In the genomic region with DNA sequence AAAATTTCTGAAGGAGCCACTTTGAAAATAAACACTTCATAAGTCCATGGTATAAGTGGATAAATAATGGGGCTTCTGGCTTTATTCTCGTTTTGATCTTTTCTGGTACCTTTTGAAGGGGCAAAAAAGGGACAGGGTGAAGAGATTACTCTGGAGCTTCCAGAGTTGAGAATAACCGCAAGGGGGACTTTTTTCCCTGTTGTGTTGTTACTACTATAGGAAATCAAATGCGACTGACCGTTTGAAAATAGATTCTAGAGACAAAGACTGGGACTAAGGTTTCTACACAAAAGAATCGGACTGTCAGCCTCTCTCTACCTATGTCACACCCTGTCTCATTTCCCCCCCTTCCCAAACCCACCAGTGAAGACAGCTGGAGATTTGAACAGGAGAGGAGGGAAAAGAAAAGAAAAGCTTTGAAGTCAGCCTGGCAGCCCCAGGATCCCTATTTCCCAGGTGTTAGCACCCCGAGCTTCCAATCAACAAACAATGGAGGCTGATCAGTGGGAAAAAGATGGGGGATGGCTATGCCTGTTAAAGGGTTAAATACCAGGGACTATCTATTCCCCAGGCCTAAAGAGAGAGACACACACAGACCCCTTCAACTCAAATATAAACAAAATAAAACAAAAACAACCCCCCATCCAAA, we compare ENCODE assay signal across 18 cellular contexts. TPM values are rescaled to one million over a fixed set of nuclear protein-coding genes. Genes with fewer than 3 reads are reported as not detected.
DNase-seq lines count a peak whose midpoint lies in the region; ATAC-seq and TF ChIP-seq lines count a peak whose summit lies in the region.
"Had no signal": no experiment of that assay in that cellular context is flagged by ENCODE, and none has a peak within 500 bp of the region (broad histone marks: within the 10 kb centered on the region; RNA-seq: fewer than 3 reads in every experiment).

No MANE protein-coding gene starts in this region.

- peak overlapping the region; percentile 86 for H3K4me2 ChIP-seq in fibroblast of lung (ENCODE audit: extremely low read depth, insufficient read depth, low read length)

- POLR2A ChIA-PET in AG04449 (lab: Yijun Ruan, JAX) = interaction anchor here (0.7 to 2.3 kb wide), 5 partner anchors 10 to 23 kb away, joined by 3 to 17 read pairs (median 4); no protein-coding TSS in a partner anchor
- POLR2A ChIA-PET in A673 (lab: Charles Lee; ENCODE audit: low non-redundant PET) = no interaction called here

- H3K4me1 ChIP-seq in Peyer's patch (peaks cover 0 to 60% (median 2%) of the 10 kb centered on the region in 4 donors), fibroblast of lung (ENCODE audit: control insufficient read depth, extremely low read depth, insufficient read depth, low read length) (peaks cover 39% of the 10 kb centered on the region), psoas muscle (no peaks in the 10 kb centered on the region), A673 (ENCODE audit: insufficient read depth, low read length, poor library complexity, severe bottlenecking) (peaks cover 66% of the 10 kb centered on the region)
- H3K4me1 ChIP-seq: prostate gland had no signal

- H3K27me3 ChIP-seq in Peyer's patch (no peaks in the 10 kb centered on the region), fibroblast of lung (ENCODE audit: control insufficient read depth, insufficient read depth, low read length) (no peaks in the 10 kb centered on the region), psoas muscle (ENCODE audit: insufficient read depth in 3 of 3, low read length in 2 of 3) (peaks cover 4 to 66% (median 15%) of the 10 kb centered on the region in 3 donors), A673 (replicated peaks; ENCODE audit: insufficient read depth, low read depth, low read length, poor library complexity) (no peaks in the 10 kb centered on the region)

- ATAC-seq in psoas muscle (no peak), left lobe of liver (no peak), GM18867 (IDR thresholded peaks at IDR 0.05; ENCODE audit: unreplicated experiment) (no peak)
- ATAC-seq: mucosa of descending colon had no signal

- H3K9me3 ChIP-seq in Peyer's patch = no peaks in the 10 kb centered on the region
- no peaks in the 10 kb centered on the region for H3K9me3 ChIP-seq in fibroblast of lung (ENCODE audit: control insufficient read depth, insufficient read depth, low read depth, low read length)
- H3K9me3 ChIP-seq in psoas muscle = no peaks in the 10 kb centered on the region
- H3K9me3 ChIP-seq in A673 (ENCODE audit: low read depth, low read length, poor library complexity, severe bottlenecking) = no peaks in the 10 kb centered on the region
- H3K9me3 ChIP-seq: Caco-2, mucosa of descending colon, prostate gland had no signal

- peak overlapping the region; percentile 54 to 92 (median 67) for H3K27ac ChIP-seq in Peyer's patch
- peak overlapping the region; percentile 98 for H3K27ac ChIP-seq in fibroblast of lung (ENCODE audit: insufficient read depth, low read length)
- peak overlapping the region; percentile 14 for H3K27ac ChIP-seq in psoas muscle
- no peak overlapping the region for H3K27ac ChIP-seq in A673 (ENCODE audit: low read depth, low read length, poor library complexity, severe bottlenecking)
- H3K27ac ChIP-seq: prostate gland had no signal

- H4K20me1 ChIP-seq in fibroblast of lung (ENCODE audit: control insufficient read depth, extremely low read depth, insufficient read depth, low read length) = no peaks in the 10 kb centered on the region

- peaks cover 0 to 12% (median 0%) of the 10 kb centered on the region in 3 donors for H3K36me3 ChIP-seq in Peyer's patch
- peaks cover 10% of the 10 kb centered on the region for H3K36me3 ChIP-seq in fibroblast of lung (ENCODE audit: control insufficient read depth, insufficient read depth, low read length)
- H3K36me3 ChIP-seq in psoas muscle (ENCODE audit: insufficient read depth in 1 of 2, low read depth in 1 of 2) = no peaks in the 10 kb centered on the region
- H3K36me3 ChIP-seq in A673 (ENCODE audit: insufficient read depth, low read length, poor library complexity, severe bottlenecking) = no peaks in the 10 kb centered on the region
- H3K36me3 ChIP-seq: prostate gland had no signal

- intact Hi-C loops in psoas muscle (cut with DNase I) = no loop called here
- intact Hi-C loops in A673 (cut with micrococcal nuclease; ENCODE audit: unreplicated experiment) = no loop called here

- no TSS peak for BruUV-seq in A673 (replicated peaks; lab: Mats Ljungman, UMichigan)

- DNase-seq in AG04449 (ENCODE audit: low read depth, low spot score) = no peak
- DNase-seq in Peyer's patch = no peak
- peak; percentile 39 to 63 for DNase-seq in fibroblast of lung (ENCODE audit: low read depth in 2 of 2)
- DNase-seq in psoas muscle = no peak
- DNase-seq in central memory CD4-positive, alpha-beta T cell = no peak
- DNase-seq in left lobe of liver (ENCODE audit: low spot score) = no peak
- no peak for DNase-seq in A673 (ENCODE audit: low spot score)
- DNase-seq: activated CD4-positive, alpha-beta T cell treated with anti-CD3 and anti-CD28 coated beads, Interleukin-2, amount 50 U/mL, for 48 hours; amniotic stem cell; Caco-2; foreskin fibroblast; GF-D8; NCI-H1048 had no signal

- H3K9ac ChIP-seq in fibroblast of lung (ENCODE audit: insufficient read depth, low read length) = peak overlapping the region; percentile 68

- CTCF ChIA-PET in AG04449 (lab: Yijun Ruan, JAX) = interaction anchor here (0.7 to 3.5 kb wide), 7 partner anchors 10 to 234 kb away, joined by 3 to 22 read pairs (median 6); no protein-coding TSS in a partner anchor
- CTCF ChIA-PET in A673 (lab: Charles Lee) = interaction anchor here (0.6 kb wide), 1 partner anchor 9 kb away, joined by 3 read pairs; no protein-coding TSS in a partner anchor

- no peak for TF ChIP-seq POLR2A in Peyer's patch (IDR thresholded peaks at IDR 0.05)

- H3K79me2 ChIP-seq in fibroblast of lung (ENCODE audit: control insufficient read depth, insufficient read depth, low read length) = peaks cover 100% of the 10 kb centered on the region

- no peak overlapping the region for H2AFZ ChIP-seq in fibroblast of lung (ENCODE audit: low read length)

- TF ChIP-seq CTCF in AG04449 (IDR thresholded peaks at IDR 0.05; ENCODE audit: insufficient read depth, low read length, missing control alignments) = no peak
- TF ChIP-seq CTCF in Peyer's patch (IDR thresholded peaks at IDR 0.05) = peak in 1 of 6 experiments; percentile 8
- peak in 1 of 2 donors; percentile 21 for TF ChIP-seq CTCF in fibroblast of lung (conservative IDR thresholded peaks at IDR 0.05 in 1 of 2, IDR thresholded peaks at IDR 0.05 in 1 of 2; ENCODE audit: low read depth in 1 of 2, low read length in 2 of 2)
- TF ChIP-seq CTCF in psoas muscle (IDR thresholded peaks at IDR 0.05) = no peak
- no peak for TF ChIP-seq CTCF in A673 (conservative IDR thresholded peaks at IDR 0.05; ENCODE audit: low read depth, low read length)

- 54 to 64% (median 57%) methylated on average over 6 of the region's 6 CpGs for WGBS in psoas muscle, 3 donors

- H3K4me3 ChIP-seq in AG04449 (ENCODE audit: low read depth, low read length) = peak overlapping the region; percentile 54
- H3K4me3 ChIP-seq in Peyer's patch = peak overlapping the region in 1 of 4 donors; percentile 34
- peak overlapping the region; percentile 44 to 98 (median 64) for H3K4me3 ChIP-seq in fibroblast of lung (replicated peaks in 1 of 4; ENCODE audit: control extremely low read depth in 1 of 4, insufficient read depth in 1 of 4, low read depth in 3 of 4, low read length in 4 of 4)
- H3K4me3 ChIP-seq in psoas muscle = peak overlapping the region; percentile 19
- no peak overlapping the region for H3K4me3 ChIP-seq in A673 (ENCODE audit: low read depth, low read length, poor library complexity, severe bottlenecking)
- H3K4me3 ChIP-seq: mucosa of descending colon, prostate gland had no signal

RNA-seq across cellular contexts. Expression of gene HOXB4, which starts 8.3 kb away (rescaled TPM):
- total RNA-seq in Peyer's patch (1 to 10 TPM; 1.8 to 6.6 (median 5.1) TPM), fibroblast of lung (6.2 and 8.9 TPM in 2 replicates), psoas muscle (1 to 10 TPM in 2 of 4 donors, under 1 TPM in 2; 0.80 to 4.0 (median 1.3) TPM), left lobe of liver (1.1 TPM), A673 (2021) (9.7 and 11.9 TPM in 2 replicates)
- polyA plus RNA-seq in fibroblast of lung (3.4 and 3.8 TPM in 2 replicates), psoas muscle (under 1 TPM; 0.38 to 0.89 (median 0.55) TPM)
- polyA plus RNA-seq in fibroblast of lung (2012) = 4.5 and 5.6 TPM in 2 replicates
- 3.8 and 5.0 TPM in 2 replicates for polyA minus RNA-seq in fibroblast of lung (ENCODE audit: low replicate concordance)

RNA-seq across cellular contexts. Expression of gene HOXB3, which starts 20.2 kb away (rescaled TPM):
- total RNA-seq in Peyer's patch (10 to 100 TPM; 37.0 to 89.3 (median 65.4) TPM), fibroblast of lung (15.7 and 28.6 TPM in 2 replicates), psoas muscle (1 to 10 TPM; 1.5 to 8.8 (median 1.9) TPM), left lobe of liver (1.9 TPM), A673 (2021) (40.7 and 46.1 TPM in 2 replicates)
- polyA plus RNA-seq in fibroblast of lung (15.7 and 19.5 TPM in 2 replicates), psoas muscle (1 to 10 TPM in 2 of 3 donors, under 1 TPM in 1; 0.96 to 1.5 (median 1.4) TPM)
- 20.9 and 25.3 TPM in 2 replicates for polyA plus RNA-seq in fibroblast of lung (2012)
- 3.5 and 4.9 TPM in 2 replicates for polyA minus RNA-seq in fibroblast of lung (ENCODE audit: low replicate concordance)

RNA-seq across cellular contexts. Expression of gene HOXB5, which starts 23.8 kb away (rescaled TPM):
- total RNA-seq in Peyer's patch = 10 to 100 TPM in 3 of 4 donors, 1 to 10 TPM in 1; 7.7 to 22.5 (median 15.0) TPM
- 1.0 and 2.1 TPM in 2 replicates for total RNA-seq in fibroblast of lung
- 9.4 and 17.2 TPM in 2 replicates for polyA plus RNA-seq in fibroblast of lung
- 24.6 and 41.8 TPM in 2 replicates for polyA plus RNA-seq in fibroblast of lung (2012)
- polyA minus RNA-seq in fibroblast of lung (ENCODE audit: low replicate concordance) = 3.8 and 5.5 TPM in 2 replicates
- under 1 TPM in 3 of 4 donors, not detected in 1; 0.17 to 0.71 (median 0.24) TPM for total RNA-seq in psoas muscle
- under 1 TPM; 0.03 to 0.30 (median 0.17) TPM for polyA plus RNA-seq in psoas muscle
- total RNA-seq in left lobe of liver = 0.55 TPM
- 5.9 and 6.4 TPM in 2 replicates for total RNA-seq in A673 (2021)
- total RNA-seq: activated T-helper 1 cell treated with anti-CD3 and anti-CD28 coated beads, Interleukin-12 subunit alpha, Interleukin-12 subunit beta, Interleukin-2, Interleukin-4 antibody, amounts not matched to agents 30 ng/mL and 10 ng/mL and 1 ng/mL, durations not matched to agents 14 hours and 24 hours and 36 hours; Caco-2; SK-MEL-5 had no signal

RNA-seq across cellular contexts. Expression of gene HOXB2, which starts 24.9 kb away (rescaled TPM):
- 1 to 10 TPM; 1.4 to 9.6 (median 4.1) TPM for total RNA-seq in Peyer's patch
- total RNA-seq in fibroblast of lung = 9.2 and 12.2 TPM in 2 replicates
- polyA plus RNA-seq in fibroblast of lung = 12.3 and 15.9 TPM in 2 replicates
- 18.2 and 25.8 TPM in 2 replicates for polyA plus RNA-seq in fibroblast of lung (2012)
- 10.2 and 12.9 TPM in 2 replicates for polyA minus RNA-seq in fibroblast of lung (ENCODE audit: low replicate concordance)
- 10 to 100 TPM in 1 of 4 donors, 1 to 10 TPM in 3; 3.1 to 12.9 (median 6.5) TPM for total RNA-seq in psoas muscle
- 1 to 10 TPM; 4.6 to 5.0 (median 5.0) TPM for polyA plus RNA-seq in psoas muscle
- 2.3 TPM for total RNA-seq in left lobe of liver
- total RNA-seq in A673 (2021) = 34.5 and 37.8 TPM in 2 replicates
- total RNA-seq: SK-MEL-5 had no signal

RNA-seq across cellular contexts. Expression of gene HOXB6, which starts 35.0 kb away (rescaled TPM):
- total RNA-seq in Peyer's patch = 10 to 100 TPM; 34.3 to 98.4 (median 66.7) TPM
- total RNA-seq in fibroblast of lung = 10.5 and 16.2 TPM in 2 replicates
- polyA plus RNA-seq in fibroblast of lung = 28.9 and 42.1 TPM in 2 replicates
- polyA plus RNA-seq in fibroblast of lung (2012) = 36.4 and 58.8 TPM in 2 replicates
- polyA minus RNA-seq in fibroblast of lung (ENCODE audit: low replicate concordance) = 33.2 and 59.3 TPM in 2 replicates
- total RNA-seq in psoas muscle = 1 to 10 TPM in 2 of 4 donors, under 1 TPM in 2; 0.66 to 3.3 (median 1.2) TPM
- polyA plus RNA-seq in psoas muscle = 1 to 10 TPM in 2 of 3 donors, under 1 TPM in 1; 0.80 to 1.6 (median 1.2) TPM
- 0.83 TPM for total RNA-seq in left lobe of liver
- total RNA-seq in A673 (2021) = 19.8 and 27.6 TPM in 2 replicates

Comparison
In these comparisons a context has a peak if more than half of its experiments do, and no peak if none do; other contexts are left out.
1. DNase-seq: peak in fibroblast of lung (2 of 2); none in AG04449 (single experiment), Peyer's patch (0 of 3), psoas muscle (0 of 2), central memory CD4-positive, alpha-beta T cell (single experiment), left lobe of liver (single experiment) and A673 (single experiment).